In genomic region chr4:101169044-101170014, GRCh38 we compare ENCODE assay signal across 8 cellular contexts.
DNase-seq lines count a peak whose midpoint lies in the region; ATAC-seq and TF ChIP-seq lines count a peak whose summit lies in the region.

No MANE protein-coding gene starts in this region.

- CTCF ChIA-PET in WTC11 (lab: Charles Lee) = interaction anchor here (0.5 to 1.3 kb wide), 24 partner anchors 11 to 1093 kb away, joined by 3 to 7 read pairs (median 4); partner anchors contain the start of gene PPP3CA

- DNase-seq in AG10803 (ENCODE audit: low read depth) = peak; percentile 57
- DNase-seq in NCI-H2107 treated with DMSO at 0.1 percent for 48 hours (lab: John Stamatoyannopoulos, UW; ENCODE audit: unreplicated experiment) = peak; percentile 50
- peak; percentile 70 for DNase-seq in WTC11 (ENCODE audit: low spot score)
- no peak for DNase-seq in chondrocyte (ENCODE audit: low spot score)
- DNase-seq in lower leg skin (ENCODE audit: low spot score in 2 of 2) = peak; percentile 44 to 83
- DNase-seq in stimulated activated CD8-positive, alpha-beta memory T cell treated with anti-CD3 and anti-CD28 coated beads, Interleukin-7, amount 100 ng/mL, for 24 hours (ENCODE audit: low read depth) = peak; percentile 6

- no peak overlapping the region for H3K27ac Mint-ChIP-seq in WTC11
- H3K27ac Mint-ChIP-seq in chondrocyte (ENCODE audit: unreplicated experiment) = no peak overlapping the region

- POLR2A ChIA-PET in WTC11 (lab: Charles Lee) = no interaction called here

- no peak overlapping the region for H3K4me3 ChIP-seq in AG10803 (ENCODE audit: low read length)
- no peak overlapping the region for H3K4me3 ChIP-seq in lower leg skin (ENCODE audit: low read depth, poor library complexity, severe bottlenecking)

- TF ChIP-seq CTCF in AG10803 (conservative IDR thresholded peaks at IDR 0.05; ENCODE audit: low read length) (peak; percentile 71), WTC11 (IDR thresholded peaks at IDR 0.05) (peak; percentile 83), chondrocyte (IDR thresholded peaks at IDR 0.05) (peak; percentile 75), lower leg skin (IDR thresholded peaks at IDR 0.05) (no peak)

- peak; percentile 100 for ATAC-seq in GM18907 (IDR thresholded peaks at IDR 0.05; ENCODE audit: unreplicated experiment)
- ATAC-seq in HG03095 (IDR thresholded peaks at IDR 0.05; ENCODE audit: unreplicated experiment) = peak; percentile 96
- peak; percentile 100 for ATAC-seq in WTC11

- no peak overlapping the region for H3K4me3 Mint-ChIP-seq in WTC11
- no peak overlapping the region for H3K4me3 Mint-ChIP-seq in chondrocyte (ENCODE audit: unreplicated experiment)

- no peaks in the 10 kb centered on the region for H3K27me3 Mint-ChIP-seq in WTC11 (ENCODE audit: low read depth)
- no peaks in the 10 kb centered on the region for H3K27me3 Mint-ChIP-seq in chondrocyte (ENCODE audit: low read depth)

- H3K36me3 Mint-ChIP-seq in WTC11 (no peaks in the 10 kb centered on the region), chondrocyte (ENCODE audit: low read depth) (no peaks in the 10 kb centered on the region)

- WGBS in lower leg skin, 2 donors = 65 to 66% methylated on average over 6 of the region's 6 CpGs

- H3K9me3 Mint-ChIP-seq in WTC11 = no peaks in the 10 kb centered on the region
- H3K9me3 Mint-ChIP-seq in chondrocyte (ENCODE audit: low read depth) = no peaks in the 10 kb centered on the region

- H3K4me1 Mint-ChIP-seq in WTC11 = peaks cover 16% of the 10 kb centered on the region
- H3K4me1 Mint-ChIP-seq in chondrocyte (ENCODE audit: low read depth) = peaks cover 9% of the 10 kb centered on the region

- intact Hi-C loops in lower leg skin (cut with DNase I; ENCODE audit: low total_unique reads) = no loop called here

- TF ChIP-seq POLR2A in lower leg skin (IDR thresholded peaks at IDR 0.05) = no peak

TF ChIP-seq in WTC11, 78 proteins besides CTCF, POLR2A, EP300 and RAD21:
- TF ChIP-seq GABPB1 (CRISPR knock-in tag; IDR thresholded peaks at IDR 0.05) (0 out of 2 replicates have a peak, but pooled peaks have one; percentile 17), NFYB (CRISPR knock-in tag; conservative IDR thresholded peaks at IDR 0.05; ENCODE audit: low read depth) (no peak)

Comparison
In these comparisons a context has a peak if more than half of its experiments do, and no peak if none do; other contexts are left out.
1. CTCF ChIP-seq: peak in AG10803 (single experiment), WTC11 (single experiment) and chondrocyte (single experiment); none in lower leg skin (0 of 3).
2. Peak in every context shown above with its lines, with median percentiles within 50 percentile points of each other: ATAC-seq.